6 cellular contexts compared by ENCODE assay signal in the genomic region with DNA sequence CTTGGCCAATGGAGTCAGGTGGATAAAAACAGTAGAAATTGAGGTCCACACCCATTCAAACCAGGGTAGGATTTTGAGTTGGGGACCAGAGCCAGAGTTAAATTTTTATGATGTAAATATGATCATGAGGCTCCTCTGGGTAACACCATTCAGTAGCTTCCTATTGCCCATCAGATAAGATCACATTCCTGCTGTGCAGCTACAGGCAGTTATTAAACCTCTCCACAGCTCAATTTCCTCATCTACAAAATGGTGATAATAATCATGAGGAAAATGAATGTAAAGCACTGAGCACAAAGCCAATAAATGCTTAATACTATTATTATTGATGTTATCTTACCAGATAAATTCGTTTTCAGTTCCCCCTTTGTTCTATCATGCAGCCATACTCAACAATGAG.
"Had no signal": no experiment of that assay in that cellular context is flagged by ENCODE, and none has a peak within 500 bp of the region (broad histone marks: within the 10 kb centered on the region; RNA-seq: fewer than 3 reads in every experiment).

No MANE protein-coding gene starts in this region.

- H3K27ac Mint-ChIP-seq: IgD-negative memory B cell had no signal

- H3K27ac ChIP-seq: HL-60 had no signal

- H3K36me3 Mint-ChIP-seq: IgD-negative memory B cell had no signal

- H3K27me3 Mint-ChIP-seq: IgD-negative memory B cell had no signal

- H3K4me1 Mint-ChIP-seq: IgD-negative memory B cell had no signal

- DNase-seq: IMR-90, KBM-7 had no signal

- H3K4me3 ChIP-seq: K562 had no signal

- ATAC-seq: HepG2, K562 had no signal
